34 cellular contexts compared by ENCODE assay signal in the genomic region with DNA sequence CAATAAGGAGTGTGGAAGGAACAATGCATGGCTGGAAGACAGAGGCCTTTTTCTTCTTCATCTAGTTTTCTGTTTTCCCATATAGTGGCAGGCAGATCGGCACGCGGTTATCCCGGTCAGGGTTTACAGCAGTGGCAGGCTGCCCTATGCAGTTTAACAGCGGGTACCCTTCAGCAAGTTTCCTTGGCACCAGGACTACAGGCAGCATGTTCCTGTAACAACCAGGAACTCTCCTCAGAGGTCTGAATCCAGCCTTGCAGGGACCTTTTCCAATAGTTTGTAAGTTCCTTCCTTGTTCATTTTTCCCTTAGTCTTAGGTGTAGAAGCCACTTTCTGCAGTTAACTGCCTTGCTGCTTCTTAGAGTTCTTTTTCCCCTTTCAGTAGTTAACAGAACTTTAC.
"Had no signal": no experiment of that assay in that cellular context is flagged by ENCODE, and none has a peak within 500 bp of the region (broad histone marks: within the 10 kb centered on the region; RNA-seq: fewer than 3 reads in every experiment).

No MANE protein-coding gene starts in this region.

- H3K27ac Mint-ChIP-seq: activated B cell treated with CpG ODN at 0.5 μM for 24 hours; activated naive CD4-positive, alpha-beta T cell treated with anti-CD3 and anti-CD28 coated beads for 36 hours; activated naive CD8-positive, alpha-beta T cell treated with anti-CD3 and anti-CD28 coated beads, Interleukin-2, amount 10 ng/mL, durations not matched to agents 7 days and 5 days; activated T-helper 1 cell treated with anti-CD3 and anti-CD28 coated beads, Interleukin-12 subunit alpha, Interleukin-12 subunit beta, Interleukin-2, Interleukin-4 antibody, amounts not matched to agents 30 ng/mL and 10 ng/mL and 1 ng/mL, durations not matched to agents 14 hours and 24 hours and 36 hours; naive B cell; progenitor cell of endocrine pancreas; stimulated activated naive CD8-positive, alpha-beta T cell treated with anti-CD3 and anti-CD28 coated beads, Interleukin-15, Interleukin-2, amounts not matched to agents 100 ng/mL and 50 ng/mL, for 24 hours had no signal

- DNase-seq: activated B cell treated with CpG ODN at 0.5 μM for 24 hours; activated CD4-positive, alpha-beta T cell treated with anti-CD3 and anti-CD28 coated beads, Interleukin-2, amount 50 U/mL, for 1 hour; activated CD8-positive, alpha-beta memory T cell treated with anti-CD3 and anti-CD28 coated beads, Interleukin-2, amount 50 U/mL, for 4 hours; activated effector memory CD4-positive, alpha-beta T cell treated with anti-CD3 and anti-CD28 coated beads, Interleukin-2, amount 50 U/mL, for 16 hours; activated naive CD4-positive, alpha-beta T cell treated with anti-CD3 and anti-CD28 coated beads for 36 hours; activated naive CD8-positive, alpha-beta T cell treated with anti-CD3 and anti-CD28 coated beads, Interleukin-2, amount 10 ng/mL, durations not matched to agents 7 days and 5 days; activated T-cell treated with anti-CD3 and anti-CD28 coated beads, Interleukin-2, amount 50 U/mL, for 1 hour; amniotic stem cell; brain microvascular endothelial cell; central memory CD4-positive, alpha-beta T cell; effector CD4-positive, alpha-beta T cell; esophagus squamous epithelium; glutamatergic neuron; hippocampal formation; left colon; naive B cell; ovary; stimulated activated CD4-positive, alpha-beta T cell treated with anti-CD3 and anti-CD28 coated beads, Interleukin-12 subunit alpha, Interleukin-12 subunit beta, amount 100 ng/mL, for 4 hours; stimulated activated CD4-positive, alpha-beta T cell treated with anti-CD3 and anti-CD28 coated beads, Interleukin-4, amount 100 ng/mL, for 1 hour; T-helper 2 cell had no signal

- ATAC-seq: left colon, sciatic nerve, SK-N-SH treated with all-trans-retinoic acid at 6 μM for 48 hours had no signal

- H3K4me3 ChIP-seq: esophagus squamous epithelium, lung, ovary, skin epidermis, thoracic aorta had no signal

- FAIRE-seq: astrocyte, endometrium, frontal cortex, keratinocyte, urothelium cell line had no signal

- H3K4me1 Mint-ChIP-seq: activated naive CD8-positive, alpha-beta T cell treated with anti-CD3 and anti-CD28 coated beads, Interleukin-2, amount 10 ng/mL, durations not matched to agents 7 days and 5 days had no signal

- H3K4me3 Mint-ChIP-seq: activated B cell treated with CpG ODN at 0.5 μM for 24 hours; activated naive CD4-positive, alpha-beta T cell treated with anti-CD3 and anti-CD28 coated beads for 36 hours; activated naive CD8-positive, alpha-beta T cell treated with anti-CD3 and anti-CD28 coated beads, Interleukin-2, amount 10 ng/mL, durations not matched to agents 7 days and 5 days; activated T-helper 1 cell treated with anti-CD3 and anti-CD28 coated beads, Interleukin-12 subunit alpha, Interleukin-12 subunit beta, Interleukin-2, Interleukin-4 antibody, amounts not matched to agents 30 ng/mL and 10 ng/mL and 1 ng/mL, durations not matched to agents 14 hours and 24 hours and 36 hours; naive B cell; stimulated activated naive CD8-positive, alpha-beta T cell treated with anti-CD3 and anti-CD28 coated beads, Interleukin-15, Interleukin-2, amounts not matched to agents 100 ng/mL and 50 ng/mL, for 24 hours had no signal

- H3K4me1 ChIP-seq: esophagus squamous epithelium had no signal

- H3K27me3 Mint-ChIP-seq: activated B cell treated with CpG ODN at 0.5 μM for 24 hours; activated naive CD8-positive, alpha-beta T cell treated with anti-CD3 and anti-CD28 coated beads, Interleukin-2, amount 10 ng/mL, durations not matched to agents 7 days and 5 days; naive B cell; progenitor cell of endocrine pancreas; stimulated activated naive CD8-positive, alpha-beta T cell treated with anti-CD3 and anti-CD28 coated beads, Interleukin-15, Interleukin-2, amounts not matched to agents 100 ng/mL and 50 ng/mL, for 24 hours had no signal

- H3K36me3 ChIP-seq: brain microvascular endothelial cell, esophagus squamous epithelium, ovary, thoracic aorta had no signal

- H3K9me3 Mint-ChIP-seq: activated naive CD4-positive, alpha-beta T cell treated with anti-CD3 and anti-CD28 coated beads for 36 hours; stimulated activated naive CD8-positive, alpha-beta T cell treated with anti-CD3 and anti-CD28 coated beads, Interleukin-15, Interleukin-2, amounts not matched to agents 100 ng/mL and 50 ng/mL, for 24 hours had no signal

- H3K27ac ChIP-seq: brain microvascular endothelial cell, epithelial cell of prostate, esophagus squamous epithelium, ovary, skin epidermis, thoracic aorta had no signal

- H3K27me3 ChIP-seq: brain microvascular endothelial cell, esophagus squamous epithelium, ovary had no signal

- H3K9me3 ChIP-seq: ovary, thoracic aorta had no signal
